In the genomic region with DNA sequence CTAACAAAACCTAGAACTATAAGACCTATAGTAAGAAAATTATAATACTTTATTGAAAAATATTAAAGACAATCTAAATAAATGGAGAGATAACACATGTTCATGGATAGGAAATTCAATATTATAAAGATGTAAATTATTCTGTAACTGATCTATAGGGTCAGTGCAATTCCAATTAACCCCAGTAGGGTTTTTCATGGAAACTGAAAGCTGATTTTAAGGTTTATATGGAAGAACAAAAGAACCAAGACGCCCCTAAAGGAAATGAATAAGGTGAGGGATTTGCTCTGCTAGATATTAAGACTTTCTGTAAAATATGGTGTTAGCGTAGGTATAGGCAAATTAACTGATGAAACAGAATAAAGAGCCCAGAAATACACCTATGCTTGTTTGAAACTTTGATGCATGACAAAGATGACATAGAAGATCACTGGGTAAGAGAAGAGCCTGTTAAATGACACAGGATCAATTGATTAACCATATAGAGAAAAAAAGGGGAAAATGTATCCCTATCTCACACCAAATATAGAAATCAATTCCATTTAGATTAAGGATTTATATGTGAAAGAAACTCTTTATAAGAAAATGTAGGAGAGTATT, we compare ENCODE assay signal across 10 cellular contexts. TPM values are rescaled to one million over a fixed set of nuclear protein-coding genes. Genes with fewer than 3 reads are reported as not detected.
A peak's percentile ranks its signal among the peaks of the same experiment; 100 is the strongest.
DNase-seq lines count a peak whose midpoint lies in the region; ATAC-seq and TF ChIP-seq lines count a peak whose summit lies in the region.
"Had no signal": no experiment of that assay in that cellular context is flagged by ENCODE, and none has a peak within 500 bp of the region (broad histone marks: within the 10 kb centered on the region; RNA-seq: fewer than 3 reads in every experiment).

No MANE protein-coding gene starts in this region.

- 85% methylated on average over 2 of the region's 2 CpGs for WGBS in liver

- POLR2A ChIA-PET in activated B cell treated with CpG ODN at 0.5 μM for 24 hours (lab: Charles Lee), result interaction anchor here (0.6 to 5.8 kb wide), 2 partner anchors 80 to 129 kb away, joined by 3 to 54 read pairs; no protein-coding TSS in a partner anchor

- no peak overlapping the region for H3K4me3 ChIP-seq in liver (ENCODE audit: low read depth in 1 of 3, low read length in 3 of 3)

- DNase-seq in AML-193 (lab: John Stamatoyannopoulos, UW) (peak; percentile 6 to 48), ELR (ENCODE audit: low read depth) (peak; percentile 38), activated B cell treated with CpG ODN at 0.5 μM for 24 hours (no peak), DMS53 treated with DMSO at 0.1 percent for 48 hours (lab: John Stamatoyannopoulos, UW; ENCODE audit: unreplicated experiment) (no peak), GM19240 (ENCODE audit: insufficient read length, low spot score) (no peak), NCI-H2107 treated with DMSO at 0.1 percent for 48 hours (lab: John Stamatoyannopoulos, UW; ENCODE audit: unreplicated experiment) (no peak)

- no peaks in the 10 kb centered on the region for H3K36me3 ChIP-seq in liver (ENCODE audit: control insufficient read depth in 4 of 4, insufficient read depth in 3 of 4, low read depth in 1 of 4, low read length in 3 of 4)

- peaks cover 13% of the 10 kb centered on the region for H3K36me3 Mint-ChIP-seq in activated B cell treated with CpG ODN at 0.5 μM for 24 hours (ENCODE audit: low read depth)

- H3K4me3 Mint-ChIP-seq in activated B cell treated with CpG ODN at 0.5 μM for 24 hours, result peak overlapping the region; percentile 65

- CTCF ChIA-PET in activated B cell treated with CpG ODN at 0.5 μM for 24 hours (lab: Charles Lee), result interaction anchor here (1.0 to 3.5 kb wide), 10 partner anchors 10 to 116 kb away, joined by 3 to 52 read pairs (median 4); partner anchors contain the start of gene GH1

- no peak for ATAC-seq in activated B cell treated with CpG ODN at 0.5 μM for 24 hours (ENCODE audit: low read depth)
- ATAC-seq in HG03460 (IDR thresholded peaks at IDR 0.05; ENCODE audit: unreplicated experiment), result no peak
- ATAC-seq: sciatic nerve had no signal

- H3K9ac ChIP-seq in liver (ENCODE audit: low read depth in 1 of 2, low read length in 2 of 2), result no peak overlapping the region

- peak overlapping the region; percentile 73 for H3K27ac Mint-ChIP-seq in activated B cell treated with CpG ODN at 0.5 μM for 24 hours

- TF ChIP-seq RAD21 in liver (IDR thresholded peaks at IDR 0.05), result no peak

- H3K4me1 ChIP-seq in liver (ENCODE audit: control insufficient read depth in 4 of 4, insufficient read depth in 4 of 4, low read length in 3 of 4), result no peaks in the 10 kb centered on the region

- no peaks in the 10 kb centered on the region for H3K9me3 ChIP-seq in liver (ENCODE audit: control insufficient read depth in 4 of 4, low read length in 3 of 4)

- TF ChIP-seq CTCF in activated B cell treated with CpG ODN at 0.5 μM for 24 hours (IDR thresholded peaks at IDR 0.05) (no peak), liver (IDR thresholded peaks at IDR 0.05; ENCODE audit: low read depth, low read length, missing input control) (peak; percentile 24)

- H3K27me3 Mint-ChIP-seq in activated B cell treated with CpG ODN at 0.5 μM for 24 hours, result no peaks in the 10 kb centered on the region

- no peaks in the 10 kb centered on the region for H3K9me3 Mint-ChIP-seq in activated B cell treated with CpG ODN at 0.5 μM for 24 hours

- H3K27ac ChIP-seq in liver (ENCODE audit: low read depth in 1 of 2, low read length in 2 of 2), result no peak overlapping the region

- H3K4me1 Mint-ChIP-seq in activated B cell treated with CpG ODN at 0.5 μM for 24 hours, result peaks cover 88% of the 10 kb centered on the region

- H3K27me3 ChIP-seq in liver (ENCODE audit: control insufficient read depth in 4 of 4, insufficient read depth in 4 of 4, low read length in 3 of 4), result no peaks in the 10 kb centered on the region

- intact Hi-C loops in activated B cell treated with CpG ODN at 0.5 μM for 24 hours (cut with micrococcal nuclease), result loop anchor here (2.0 kb wide), 1 partner anchor 27 kb away; no protein-coding TSS in a partner anchor

TF ChIP-seq in liver, 16 proteins besides CTCF, POLR2A, EP300 and RAD21:
- no peak for TF ChIP-seq TAF1 (conservative IDR thresholded peaks at IDR 0.05)

RNA-seq across cellular contexts. Expression of gene ICAM2, which starts 3.0 kb away (rescaled TPM):
- total RNA-seq in activated B cell treated with CpG ODN at 0.5 μM for 24 hours, result 44.5 and 44.7 TPM in 2 replicates
- 10 to 100 TPM; 10.1 to 17.5 TPM for total RNA-seq in liver
- 10 to 100 TPM in 1 of 2 donors, 1 to 10 TPM in 1; 9.6 to 14.7 TPM for polyA plus RNA-seq in liver

RNA-seq across cellular contexts. Expression of gene PRR29, which starts 19.3 kb away (rescaled TPM):
- not detected in 2 replicates for total RNA-seq in activated B cell treated with CpG ODN at 0.5 μM for 24 hours
- under 1 TPM in 1 of 2 donors, not detected in 1; 0.14 TPM for total RNA-seq in liver
- under 1 TPM; 0.02 to 0.35 TPM for polyA plus RNA-seq in liver
- total RNA-seq: LHCN-M2 had no signal

RNA-seq across cellular contexts. Expression of gene SCN4A, which starts 44.8 kb away (rescaled TPM):
- total RNA-seq in activated B cell treated with CpG ODN at 0.5 μM for 24 hours (0.49 and 0.78 TPM in 2 replicates), liver (1 to 10 TPM in 1 of 2 donors, under 1 TPM in 1; 0.70 to 1.3 TPM)
- under 1 TPM; 0.04 to 0.15 TPM for polyA plus RNA-seq in liver

Comparison
In these comparisons a context has a peak if more than half of its experiments do, and no peak if none do; other contexts are left out.
1. DNase-seq: peak in AML-193 (2 of 2) and ELR (single experiment); none in activated B cell treated with CpG ODN at 0.5 μM for 24 hours (single experiment), DMS53 treated with DMSO at 0.1 percent for 48 hours (single experiment), GM19240 (single experiment) and NCI-H2107 treated with DMSO at 0.1 percent for 48 hours (single experiment).